ENCODE assay signal across 8 cellular contexts in genomic region chrX:119693032-119693995, GRCh38. TPM values are rescaled to one million over a fixed set of nuclear protein-coding genes. Genes with fewer than 3 reads are reported as not detected.
DNase-seq lines count a peak whose midpoint lies in the region; ATAC-seq and TF ChIP-seq lines count a peak whose summit lies in the region.

SEPTIN6 (minus strand) TSS chrX:119693168; CDS start chrX:119693105, 63 bp downstream.

- ATAC-seq in GM21619 (IDR thresholded peaks at IDR 0.05; ENCODE audit: unreplicated experiment), result peak; percentile 57

- no peaks in the 10 kb centered on the region for H3K9me3 Mint-ChIP-seq in osteocyte (ENCODE audit: unreplicated experiment)

- WGBS in thyroid gland, 2 donors, result 0 to 15% methylated on average over 1 to 4 of the region's 59 CpGs

- H3K9me3 ChIP-seq in thyroid gland, result no peaks in the 10 kb centered on the region

- peak within 1 kb of the TSS; percentile 15 to 45 (median 17) for H3K4me3 ChIP-seq in thyroid gland (replicated peaks in 1 of 3)

- peak within 1 kb of the TSS in 1 of 3 donors; percentile 38 for H3K27ac ChIP-seq in thyroid gland

- peak within 1 kb of the TSS; percentile 79 for H3K27ac Mint-ChIP-seq in osteocyte (ENCODE audit: unreplicated experiment)

- intact Hi-C loops in thyroid gland (cut with DNase I), result loop anchor here (10.0 kb wide), 1 partner anchor 179 kb away; no protein-coding TSS in a partner anchor

- peak; percentile 20 for TF ChIP-seq CTCF in osteocyte (IDR thresholded peaks at IDR 0.05)
- TF ChIP-seq CTCF in thyroid gland (IDR thresholded peaks at IDR 0.05), result no peak

- H3K4me3 Mint-ChIP-seq in osteocyte (ENCODE audit: unreplicated experiment), result peak within 1 kb of the TSS; percentile 93

- H3K36me3 Mint-ChIP-seq in osteocyte (ENCODE audit: unreplicated experiment), result no peaks in the 10 kb centered on the region

- peak in 1 of 2 donors; percentile 43 for TF ChIP-seq POLR2A in thyroid gland (IDR thresholded peaks at IDR 0.05)

- in situ Hi-C loops in KBM-7 (cut with MboI; ENCODE audit: low pct_unique_long_range_greater_than_20kb, low sequenced_read_pairs), result no loop called here

- peaks cover 12% of the 10 kb centered on the region for H3K4me1 Mint-ChIP-seq in osteocyte (ENCODE audit: unreplicated experiment)

- no peaks in the 10 kb centered on the region for H3K36me3 ChIP-seq in thyroid gland

- DNase-seq in Daoy (ENCODE audit: low read depth), result peak; percentile 74
- DNase-seq in KBM-7, result peak; percentile 99
- DNase-seq in SK-N-DZ (ENCODE audit: low spot score), result peak; percentile 84
- peak; percentile 41 to 87 (median 72) for DNase-seq in activated naive CD4-positive, alpha-beta T cell (lab: John Stamatoyannopoulos, UW)
- DNase-seq in glomerular visceral epithelial cell (ENCODE audit: extremely low spot score), result peak; percentile 78
- DNase-seq in osteocyte (ENCODE audit: extremely low spot score, unreplicated experiment), result peak; percentile 90
- peak; percentile 45 to 57 for DNase-seq in thyroid gland

- no peaks in the 10 kb centered on the region for H3K4me1 ChIP-seq in thyroid gland

- no peaks in the 10 kb centered on the region for H3K27me3 ChIP-seq in thyroid gland

- H3K27me3 Mint-ChIP-seq in osteocyte (ENCODE audit: unreplicated experiment), result no peaks in the 10 kb centered on the region

RNA-seq across cellular contexts. Expression of gene SEPTIN6, which starts in this region (rescaled TPM):
- total RNA-seq in Daoy (2014; rRNA removed; shearing (Covaris generic)), result 10.2 and 11.1 TPM in 2 replicates
- 59.9 and 65.6 TPM in 2 replicates for polyA plus RNA-seq in SK-N-DZ (2014; cell fraction: cytosol; rRNA removed)
- polyA plus RNA-seq in SK-N-DZ (2014; cell fraction: nucleus; rRNA removed), result 36.4 and 37.4 TPM in 2 replicates
- total RNA-seq in osteocyte, result 53.8 and 56.2 TPM in 2 replicates
- total RNA-seq in thyroid gland, result 10 to 100 TPM in 3 of 4 donors, 1 to 10 TPM in 1; 6.1 to 15.0 (median 14.6) TPM
